ENCODE assay signal across 32 cellular contexts in genomic region chr1:185581961-185582725, GRCh38.
DNase-seq lines count a peak whose midpoint lies in the region; ATAC-seq and TF ChIP-seq lines count a peak whose summit lies in the region.
"Had no signal": no experiment of that assay in that cellular context is flagged by ENCODE, and none has a peak within 500 bp of the region (broad histone marks: within the 10 kb centered on the region; RNA-seq: fewer than 3 reads in every experiment).

No MANE protein-coding gene starts in this region.

- no peaks in the 10 kb centered on the region for H3K4me1 ChIP-seq in esophagus squamous epithelium
- H3K4me1 ChIP-seq: heart left ventricle, SJCRH30, transverse colon had no signal

- H3K36me3 Mint-ChIP-seq in activated CD4-positive, alpha-beta T cell treated with anti-CD3 and anti-CD28 coated beads, Interleukin-2, amount 10 ng/mL, durations not matched to agents 7 days and 5 days (ENCODE audit: low read depth) = peaks cover 17% of the 10 kb centered on the region
- H3K36me3 Mint-ChIP-seq: stimulated activated effector memory CD8-positive, alpha-beta T cell treated with anti-CD3 and anti-CD28 coated beads, Interleukin-12 subunit alpha, Interleukin-12 subunit beta, amount 100 ng/mL, for 72 hours had no signal

- POLR2A ChIA-PET in activated CD4-positive, alpha-beta T cell treated with anti-CD3 and anti-CD28 coated beads, Interleukin-2, amount 10 ng/mL, durations not matched to agents 7 days and 5 days (lab: Charles Lee) = no interaction called here

- 91 to 96% methylated on average over 4 of the region's 4 CpGs for WGBS in esophagus squamous epithelium, 2 donors

- DNase-seq in EL (peak; percentile 50), MG63 (peak; percentile 10), epithelial cell of esophagus (ENCODE audit: low read depth) (peak; percentile 60), renal cortical epithelial cell (ENCODE audit: low read depth) (peak; percentile 43), amygdala (lab: John Stamatoyannopoulos, UW) (no peak), esophagus squamous epithelium (lab: John Stamatoyannopoulos, UW) (no peak)
- DNase-seq in activated CD4-positive, alpha-beta T cell treated with anti-CD3 and anti-CD28 coated beads, Interleukin-2, amount 10 ng/mL, durations not matched to agents 7 days and 5 days = no peak
- DNase-seq: activated CD4-positive, alpha-beta T cell treated with anti-CD3 and anti-CD28 coated beads for 4 hours; activated naive CD4-positive, alpha-beta T cell treated with anti-CD3 and anti-CD28 coated beads, Interleukin-2, amount 50 U/mL, for 16 hours; amniotic stem cell; DMS153; effector CD4-positive, alpha-beta T cell; heart left ventricle; kidney; naive B cell; NCI-H1436; NCI-H2081; NCI-H2227 treated with DMSO at 0.1 percent for 48 hours; NCI-H82; SJCRH30; stimulated activated CD4-positive, alpha-beta T cell treated with anti-CD3 and anti-CD28 coated beads, Interleukin-15, amount 100 ng/mL, for 24 hours; SW 1271; T1000; transverse colon; WERI-Rb-1 had no signal

- H3K4me1 Mint-ChIP-seq in activated CD4-positive, alpha-beta T cell treated with anti-CD3 and anti-CD28 coated beads, Interleukin-2, amount 10 ng/mL, durations not matched to agents 7 days and 5 days = no peaks in the 10 kb centered on the region
- H3K4me1 Mint-ChIP-seq: mesothelial cell of epicardium; naive B cell; stimulated activated effector memory CD8-positive, alpha-beta T cell treated with anti-CD3 and anti-CD28 coated beads, Interleukin-12 subunit alpha, Interleukin-12 subunit beta, amount 100 ng/mL, for 72 hours had no signal

- ATAC-seq in GM21528 (IDR thresholded peaks at IDR 0.05; ENCODE audit: low FRiP score, unreplicated experiment) = no peak
- ATAC-seq: heart left ventricle; stimulated activated effector memory CD8-positive, alpha-beta T cell treated with anti-CD3 and anti-CD28 coated beads, Interleukin-12 subunit alpha, Interleukin-12 subunit beta, amount 100 ng/mL, for 72 hours had no signal

- TF ChIP-seq POLR2A in esophagus squamous epithelium (IDR thresholded peaks at IDR 0.05) = no peak

- H3K4me3 Mint-ChIP-seq in activated CD4-positive, alpha-beta T cell treated with anti-CD3 and anti-CD28 coated beads, Interleukin-2, amount 10 ng/mL, durations not matched to agents 7 days and 5 days = no peak overlapping the region
- H3K4me3 Mint-ChIP-seq: mesothelial cell of epicardium; naive B cell; stimulated activated effector memory CD8-positive, alpha-beta T cell treated with anti-CD3 and anti-CD28 coated beads, Interleukin-12 subunit alpha, Interleukin-12 subunit beta, amount 100 ng/mL, for 72 hours had no signal

- H3K4me3 ChIP-seq in MG63 = no peak overlapping the region
- H3K4me3 ChIP-seq in epithelial cell of esophagus (ENCODE audit: low read length) = no peak overlapping the region
- H3K4me3 ChIP-seq in esophagus squamous epithelium = no peak overlapping the region
- H3K4me3 ChIP-seq: BLaER1 treated with 17β-estradiol and CSF1 and Interleukin-3, amounts not matched to agents 10 nM and 100 nM; heart left ventricle; SJCRH30; transverse colon had no signal

- H3K36me3 ChIP-seq in MG63 (no peaks in the 10 kb centered on the region), esophagus squamous epithelium (no peaks in the 10 kb centered on the region)
- H3K36me3 ChIP-seq: BLaER1 treated with 17β-estradiol and CSF1 and Interleukin-3, amounts not matched to agents 10 nM and 100 nM; heart left ventricle; neutrophil; SJCRH30; transverse colon; WERI-Rb-1 had no signal

- CTCF ChIA-PET in activated CD4-positive, alpha-beta T cell treated with anti-CD3 and anti-CD28 coated beads, Interleukin-2, amount 10 ng/mL, durations not matched to agents 7 days and 5 days (lab: Charles Lee) = interaction anchor here (0.6 to 1.5 kb wide), 4 partner anchors 10 to 91 kb away, joined by 3 to 4 read pairs (median 4); no protein-coding TSS in a partner anchor

- no peak overlapping the region for H3K27ac Mint-ChIP-seq in activated CD4-positive, alpha-beta T cell treated with anti-CD3 and anti-CD28 coated beads, Interleukin-2, amount 10 ng/mL, durations not matched to agents 7 days and 5 days
- H3K27ac Mint-ChIP-seq: activated T-helper 2 cell treated with anti-CD3 and anti-CD28 coated beads, Interferon-gamma antibody, Interleukin-2, Interleukin-4, amounts not matched to agents 10 μg/mL and 5 μg/mL and 100 μg/mL, durations not matched to agents 14 hours and 24 hours and 36 hours; mesothelial cell of epicardium; naive B cell; stimulated activated effector memory CD8-positive, alpha-beta T cell treated with anti-CD3 and anti-CD28 coated beads, Interleukin-12 subunit alpha, Interleukin-12 subunit beta, amount 100 ng/mL, for 72 hours had no signal

- TF ChIP-seq CTCF in epithelial cell of esophagus (IDR thresholded peaks at IDR 0.05; ENCODE audit: insufficient read depth, low read depth, low read length, missing control alignments) = no peak
- TF ChIP-seq CTCF in esophagus squamous epithelium (IDR thresholded peaks at IDR 0.05) = no peak

- H3K27me3 Mint-ChIP-seq in activated CD4-positive, alpha-beta T cell treated with anti-CD3 and anti-CD28 coated beads, Interleukin-2, amount 10 ng/mL, durations not matched to agents 7 days and 5 days = no peaks in the 10 kb centered on the region

- intact Hi-C loops in esophagus squamous epithelium (cut with DNase I) = no loop called here

- H3K27me3 ChIP-seq in MG63 (no peaks in the 10 kb centered on the region), esophagus squamous epithelium (no peaks in the 10 kb centered on the region)
- H3K27me3 ChIP-seq: BLaER1 treated with 17β-estradiol and CSF1 and Interleukin-3, amounts not matched to agents 10 nM and 100 nM; heart left ventricle; neutrophil; SJCRH30; transverse colon had no signal

- H3K9me3 ChIP-seq in MG63 (peaks cover 20% of the 10 kb centered on the region), esophagus squamous epithelium (peaks cover 0 to 40% (median 23%) of the 10 kb centered on the region in 3 donors)
- H3K9me3 ChIP-seq: neutrophil, SJCRH30 had no signal

- no peak overlapping the region for H3K27ac ChIP-seq in esophagus squamous epithelium
- H3K27ac ChIP-seq: BLaER1 treated with 17β-estradiol and CSF1 and Interleukin-3, amounts not matched to agents 10 nM and 100 nM; epithelial cell of prostate; heart left ventricle; neutrophil; SJCRH30; transverse colon; WERI-Rb-1 had no signal

- peaks cover 51% of the 10 kb centered on the region for H3K9me3 Mint-ChIP-seq in activated CD4-positive, alpha-beta T cell treated with anti-CD3 and anti-CD28 coated beads, Interleukin-2, amount 10 ng/mL, durations not matched to agents 7 days and 5 days

Comparison
In these comparisons a context has a peak if more than half of its experiments do, and no peak if none do; other contexts are left out.
1. DNase-seq: peak in EL (single experiment), MG63 (single experiment), epithelial cell of esophagus (single experiment) and renal cortical epithelial cell (single experiment); none in amygdala (0 of 56), activated CD4-positive, alpha-beta T cell treated with anti-CD3 and anti-CD28 coated beads, Interleukin-2, amount 10 ng/mL, durations not matched to agents 7 days and 5 days (single experiment) and esophagus squamous epithelium (single experiment).